In the genomic region with DNA sequence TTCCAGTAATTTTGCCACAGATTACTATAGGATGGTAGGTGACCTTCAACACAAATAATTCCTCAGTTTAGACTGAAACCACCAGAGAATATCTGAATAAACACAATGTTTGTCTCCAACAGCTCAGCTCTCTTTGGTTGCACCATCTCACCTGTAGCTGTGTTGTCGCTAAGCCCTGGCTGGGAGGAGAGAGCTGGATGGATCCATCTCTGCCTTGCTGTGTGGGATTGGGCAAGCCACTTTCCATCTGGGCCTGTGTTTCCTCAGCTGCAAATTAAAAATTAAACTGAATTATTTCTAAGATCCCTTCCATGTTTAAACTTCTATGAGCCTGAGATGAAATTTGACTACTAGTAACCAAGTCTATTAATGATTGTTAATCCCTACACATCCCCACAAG, we compare ENCODE assay signal across 27 cellular contexts.
"Had no signal": no experiment of that assay in that cellular context is flagged by ENCODE, and none has a peak within 500 bp of the region (broad histone marks: within the 10 kb centered on the region; RNA-seq: fewer than 3 reads in every experiment).

No MANE protein-coding gene starts in this region.

- H3K4me3 Mint-ChIP-seq: T-cell had no signal

- H3K9me3 Mint-ChIP-seq: T-cell had no signal

- ATAC-seq: Panc1, Right ventricle myocardium inferior, SK-N-SH treated with all-trans-retinoic acid at 6 μM for 48 hours, T-cell had no signal

- H3K27me3 Mint-ChIP-seq: T-cell had no signal

- DNase-seq: Kasumi-1, MG63, NCI-H1048, NCI-H1092 treated with DMSO at 0.1 percent for 48 hours, NCI-H1105 treated with DMSO at 0.1 percent for 48 hours, NCI-H1417, NCI-H1436, NCI-H1694, NCI-H187, NCI-H2029 treated with DMSO at 0.1 percent for 48 hours, NCI-H2081 treated with DMSO at 0.1 percent for 48 hours, NCI-H2171 treated with DMSO at 0.1 percent for 48 hours, NCI-H2227 treated with DMSO at 0.1 percent for 48 hours, NCI-H345, NCI-H446, NCI-H510A treated with DMSO at 0.1 percent for 48 hours, NCI-H524 treated with DMSO at 0.1 percent for 48 hours, NCI-H526 treated with DMSO at 0.1 percent for 48 hours, NCI-H774, PC-9, SHP77, SIG-M5, SJCRH30, T-cell had no signal

- H3K36me3 Mint-ChIP-seq: T-cell had no signal
